8 cellular contexts compared by ENCODE assay signal in genomic region chr5:56328753-56329560, GRCh38.
DNase-seq lines count a peak whose midpoint lies in the region; ATAC-seq, FAIRE-seq and TF ChIP-seq lines count a peak whose summit lies in the region.

No MANE protein-coding gene starts in this region.

- H3K27me3 Mint-ChIP-seq in activated naive CD8-positive, alpha-beta T cell = no peaks in the 10 kb centered on the region
- H3K27me3 Mint-ChIP-seq in immature natural killer cell (ENCODE audit: low read depth in 3 of 3) = peaks cover 4 to 10% (median 7%) of the 10 kb centered on the region in 3 donors

- CTCF ChIA-PET in A549 (lab: Yijun Ruan, JAX) = interaction anchor here (1.0 to 1.5 kb wide), 3 partner anchors 11 to 388 kb away, joined by 3 read pairs; no protein-coding TSS in a partner anchor

- peak overlapping the region; percentile 90 for H2AFZ ChIP-seq in KMS-11 (ENCODE audit: low read depth)

- H3K27ac ChIP-seq in A549 (peak overlapping the region in 1 of 2 experiments; percentile 60; a peak in 3 of 6 replicates), KMS-11 (peak overlapping the region; percentile 94), thyroid gland (no peak overlapping the region)

- no peaks in the 10 kb centered on the region for H3K36me3 ChIP-seq in KMS-11 (ENCODE audit: insufficient read depth)
- H3K36me3 ChIP-seq in thyroid gland = no peaks in the 10 kb centered on the region

- H3K4me2 ChIP-seq in A549 = peak overlapping the region; percentile 36
- peak overlapping the region; percentile 73 for H3K4me2 ChIP-seq in KMS-11

- no peak for TF ChIP-seq RAD21 in A549 (conservative IDR thresholded peaks at IDR 0.05 in 1 of 2, IDR thresholded peaks at IDR 0.05 in 1 of 2)

- FAIRE-seq in A549 (lab: Jason Lieb, UNC) = no peak

- H3K27me3 ChIP-seq in KMS-11 (ENCODE audit: insufficient read depth, low read depth) = no peaks in the 10 kb centered on the region
- no peaks in the 10 kb centered on the region for H3K27me3 ChIP-seq in thyroid gland

- no peak for TF ChIP-seq POLR2A in A549 (IDR thresholded peaks at IDR 0.05; ENCODE audit: low read length)
- no peak for TF ChIP-seq POLR2A in thyroid gland (IDR thresholded peaks at IDR 0.05)

- DNase-seq in A549 (ENCODE audit: low read depth in 1 of 2, low spot score in 1 of 2) = peak in 1 of 2 experiments; percentile 13
- peak; percentile 16 for DNase-seq in GM20000 (ENCODE audit: low spot score)
- peak; percentile 51 for DNase-seq in pulmonary artery endothelial cell (ENCODE audit: low read depth, low spot score)
- DNase-seq in NCI-H1436 treated with DMSO at 0.1 percent for 48 hours (lab: John Stamatoyannopoulos, UW) = no peak
- no peak for DNase-seq in thyroid gland
- DNase-seq in immature natural killer cell = no peak

- peak in 1 of 2 experiments; percentile 24; a peak in 1 of 6 replicates for ATAC-seq in A549

- TF ChIP-seq CTCF in A549 (IDR thresholded peaks at IDR 0.05) (no peak), GM20000 (IDR thresholded peaks at IDR 0.05; ENCODE audit: extremely low read depth, missing control alignments) (no peak), KMS-11 (conservative IDR thresholded peaks at IDR 0.05; ENCODE audit: low read depth, low read length) (no peak), thyroid gland (IDR thresholded peaks at IDR 0.05) (no peak)

- H3K9ac ChIP-seq in KMS-11 = peak overlapping the region; percentile 41

- H3K4me3 ChIP-seq in A549 = no peak overlapping the region
- H3K4me3 ChIP-seq in KMS-11 (IDR thresholded peaks at IDR 0.05; ENCODE audit: insufficient read depth, low read depth, low read length) = no peak overlapping the region
- no peak overlapping the region for H3K4me3 ChIP-seq in thyroid gland (replicated peaks in 1 of 3)

- H3K4me1 Mint-ChIP-seq in activated naive CD8-positive, alpha-beta T cell (ENCODE audit: low read depth) = peaks cover 71% of the 10 kb centered on the region
- peaks cover 6 to 27% of the 10 kb centered on the region in 2 donors for H3K4me1 Mint-ChIP-seq in immature natural killer cell

- POLR2A ChIA-PET in A549 (lab: Yijun Ruan, JAX) = no interaction called here

- H4K20me1 ChIP-seq in KMS-11 (ENCODE audit: insufficient read depth) = no peaks in the 10 kb centered on the region

- intact Hi-C loops in thyroid gland (cut with DNase I) = no loop called here

- H3K4me1 ChIP-seq in A549 = peaks cover 15% of the 10 kb centered on the region; the same call in 2 of the 3 replicates
- peaks cover 54% of the 10 kb centered on the region for H3K4me1 ChIP-seq in KMS-11 (ENCODE audit: low read depth, poor library complexity, severe bottlenecking)
- H3K4me1 ChIP-seq in thyroid gland = peaks cover 8 to 10% of the 10 kb centered on the region in 2 donors

- peaks cover 3% of the 10 kb centered on the region for H3K9me3 Mint-ChIP-seq in activated naive CD8-positive, alpha-beta T cell (ENCODE audit: low read depth)
- H3K9me3 Mint-ChIP-seq in immature natural killer cell = peaks cover 0 to 1% (median 0%) of the 10 kb centered on the region in 6 donors

- WGBS in A549 (ENCODE audit: missing lambda C conversion rate) = 59% methylated on average over 3 of the region's 3 CpGs
- WGBS in thyroid gland, 2 donors = 70 to 82% methylated on average over 3 of the region's 3 CpGs

- H3K36me3 Mint-ChIP-seq in activated naive CD8-positive, alpha-beta T cell = peaks cover 3% of the 10 kb centered on the region
- peaks cover 0 to 2% (median 0%) of the 10 kb centered on the region in 3 donors for H3K36me3 Mint-ChIP-seq in immature natural killer cell

- H3K9me3 ChIP-seq in A549 (peaks cover 4% of the 10 kb centered on the region; the same call in 1 of the 3 replicates), thyroid gland (no peaks in the 10 kb centered on the region)

- no peak for TF ChIP-seq EP300 in A549 (IDR thresholded peaks at IDR 0.05)

- no peaks in the 10 kb centered on the region for H3K79me2 ChIP-seq in KMS-11 (ENCODE audit: insufficient read depth, low read depth)

- peak overlapping the region; percentile 48 for H3K4me3 Mint-ChIP-seq in activated naive CD8-positive, alpha-beta T cell
- H3K4me3 Mint-ChIP-seq in immature natural killer cell = no peak overlapping the region

- H3K27ac Mint-ChIP-seq in activated naive CD8-positive, alpha-beta T cell = peak overlapping the region; percentile 99
- H3K27ac Mint-ChIP-seq in immature natural killer cell = peak overlapping the region in 1 of 6 donors; percentile 8

TF ChIP-seq in A549, 52 proteins besides CTCF, POLR2A, EP300 and RAD21:
- no peak for TF ChIP-seq BHLHE40 (IDR thresholded peaks at IDR 0.05; ENCODE audit: low read depth, low read length)
- no peak for TF ChIP-seq ZFP36 (IDR thresholded peaks at IDR 0.05; ENCODE audit: borderline replicate concordance, partially characterized antibody)
- TF ChIP-seq, protein P1, sequence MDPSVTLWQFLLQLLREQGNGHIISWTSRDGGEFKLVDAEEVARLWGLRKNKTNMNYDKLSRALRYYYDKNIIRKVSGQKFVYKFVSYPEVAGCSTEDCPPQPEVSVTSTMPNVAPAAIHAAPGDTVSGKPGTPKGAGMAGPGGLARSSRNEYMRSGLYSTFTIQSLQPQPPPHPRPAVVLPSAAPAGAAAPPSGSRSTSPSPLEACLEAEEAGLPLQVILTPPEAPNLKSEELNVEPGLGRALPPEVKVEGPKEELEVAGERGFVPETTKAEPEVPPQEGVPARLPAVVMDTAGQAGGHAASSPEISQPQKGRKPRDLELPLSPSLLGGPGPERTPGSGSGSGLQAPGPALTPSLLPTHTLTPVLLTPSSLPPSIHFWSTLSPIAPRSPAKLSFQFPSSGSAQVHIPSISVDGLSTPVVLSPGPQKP (IDR thresholded peaks at IDR 0.05; ENCODE audit: low read depth, low read length) = no peak
- TF ChIP-seq E2F6 (IDR thresholded peaks at IDR 0.05; ENCODE audit: borderline replicate concordance, low read depth) = no peak
- TF ChIP-seq CBX2 (IDR thresholded peaks at IDR 0.05; ENCODE audit: borderline replicate concordance, low read depth) = no peak
- no peak for TF ChIP-seq NR3C1 (IDR thresholded peaks at IDR 0.05)
- no peak for TF ChIP-seq TFCP2L1 (CRISPR knock-in tag; IDR thresholded peaks at IDR 0.05)
- no peak for TF ChIP-seq PBX3 (IDR thresholded peaks at IDR 0.05)
- no peak for TF ChIP-seq HEYL (CRISPR knock-in tag; IDR thresholded peaks at IDR 0.05)
- TF ChIP-seq KDM1A (IDR thresholded peaks at IDR 0.05; ENCODE audit: low read depth) = no peak
- no peak for TF ChIP-seq ZSCAN20 (CRISPR knock-in tag; IDR thresholded peaks at IDR 0.05)
- TF ChIP-seq CEBPB (IDR thresholded peaks at IDR 0.05) = no peak
- TF ChIP-seq SMC3 (IDR thresholded peaks at IDR 0.05) = no peak
- no peak for TF ChIP-seq NPAS2 (CRISPR knock-in tag; IDR thresholded peaks at IDR 0.05; ENCODE audit: borderline replicate concordance)
- TF ChIP-seq PHF8 (IDR thresholded peaks at IDR 0.05; ENCODE audit: borderline replicate concordance, low read depth) = no peak
- no peak for TF ChIP-seq RFX5 (IDR thresholded peaks at IDR 0.05)
- no peak for TF ChIP-seq RARB (CRISPR knock-in tag; IDR thresholded peaks at IDR 0.05)
TF ChIP-seq in A549: peak in this region for 0.

Comparison
In these comparisons a context has a peak if more than half of its experiments do, and no peak if none do; other contexts are left out.
1. DNase-seq: peak in GM20000 (single experiment) and pulmonary artery endothelial cell (single experiment); none in NCI-H1436 treated with DMSO at 0.1 percent for 48 hours (single experiment), thyroid gland (0 of 2) and immature natural killer cell (0 of 3).